Comparison of ENCODE assay signal across 28 cellular contexts in the genomic region with DNA sequence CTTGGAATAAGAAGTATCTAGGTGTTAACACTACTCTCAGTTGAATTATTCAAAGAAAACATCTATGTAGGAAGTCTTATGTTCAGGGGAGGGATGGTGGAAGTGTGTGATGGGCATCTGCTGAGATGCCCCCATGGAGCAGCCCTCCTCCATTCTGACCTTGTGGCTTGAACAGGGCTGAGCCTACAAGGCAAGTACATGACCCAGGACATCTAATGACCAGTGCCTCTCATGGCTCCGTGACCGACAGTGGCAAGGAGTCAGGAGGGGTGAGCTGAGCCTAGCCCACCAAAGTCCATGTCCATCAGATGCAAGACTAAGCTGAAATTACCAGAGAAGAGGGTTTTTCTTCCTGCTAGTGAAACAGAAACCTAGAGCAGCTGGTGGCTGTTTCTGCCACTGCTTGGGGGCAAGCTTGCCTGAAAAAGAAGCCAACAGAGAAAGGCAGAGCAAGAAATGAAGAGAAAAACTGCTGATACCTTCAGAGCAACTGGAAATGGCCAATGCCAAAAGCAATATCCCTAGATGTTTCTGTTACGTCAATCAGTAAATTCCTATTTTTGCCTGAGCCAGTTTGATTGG.
DNase-seq lines count a peak whose midpoint lies in the region; ATAC-seq and TF ChIP-seq lines count a peak whose summit lies in the region.
"Had no signal": no experiment of that assay in that cellular context is flagged by ENCODE, and none has a peak within 500 bp of the region (broad histone marks: within the 10 kb centered on the region; RNA-seq: fewer than 3 reads in every experiment).

No MANE protein-coding gene starts in this region.

- no peak overlapping the region for H2BK5ac ChIP-seq in trophoblast cell (ENCODE audit: low read depth, low read length, poor library complexity)

- POLR2A ChIA-PET in CD4-positive, alpha-beta T cell (lab: Charles Lee) = interaction anchor here (0.8 kb wide), 1 partner anchor 8 kb away, joined by 3 read pairs; no protein-coding TSS in a partner anchor

- no peak overlapping the region for H4K8ac ChIP-seq in trophoblast cell (ENCODE audit: low read depth, low read length)

- no peaks in the 10 kb centered on the region for H3K36me3 ChIP-seq in CD4-positive, CD25-positive, alpha-beta regulatory T cell (ENCODE audit: control insufficient read depth, insufficient read depth, low read length)
- H3K36me3 ChIP-seq in trophoblast cell (ENCODE audit: control insufficient read depth in 1 of 2, insufficient read depth in 2 of 2, low read length in 2 of 2) (no peaks in the 10 kb centered on the region), hepatocyte (replicated peaks; ENCODE audit: insufficient read depth, low read depth) (no peaks in the 10 kb centered on the region)
- H3K36me3 ChIP-seq: right lobe of liver had no signal

- no peak overlapping the region for H4K12ac ChIP-seq in trophoblast cell (ENCODE audit: low read depth, low read length)

- no peak for DNase-seq in CD4-positive, CD25-positive, alpha-beta regulatory T cell
- DNase-seq in CD4-positive, alpha-beta T cell = no peak
- DNase-seq in activated naive CD8-positive, alpha-beta T cell treated with anti-CD3 and anti-CD28 coated beads for 36 hours = no peak
- DNase-seq in trophoblast cell (no peak), hepatocyte (ENCODE audit: low spot score) (no peak), NCI-H2227 treated with DMSO at 0.1 percent for 48 hours (lab: John Stamatoyannopoulos, UW) (no peak)
- DNase-seq: activated CD4-positive, CD25-positive, alpha-beta regulatory T cell treated with anti-CD3 and anti-CD28 coated beads, Interleukin-2, amount 50 U/mL, for 72 hours; activated naive CD4-positive, alpha-beta T cell; CD4-positive, alpha-beta memory T cell; DMS53; effector CD4-positive, alpha-beta T cell; erythroblast; foreskin keratinocyte; GM23248; hypothalamus; islet precursor cell; midbrain; NCI-H1417; NCI-H2107; NCI-H748 treated with DMSO at 0.1 percent for 48 hours; OCI-M1; posterior cingulate gyrus; right lobe of liver; Right ventricle myocardium superior had no signal

- TF ChIP-seq CTCF in CD4-positive, alpha-beta T cell (IDR thresholded peaks at IDR 0.05) = no peak
- TF ChIP-seq CTCF in hepatocyte (IDR thresholded peaks at IDR 0.05; ENCODE audit: poor library complexity) = no peak

- H3K4me2 ChIP-seq in trophoblast cell (ENCODE audit: low read length) (no peak overlapping the region), hepatocyte (no peak overlapping the region)

- H3K36me3 Mint-ChIP-seq in CD4-positive, CD25-positive, alpha-beta regulatory T cell = peaks cover 4% of the 10 kb centered on the region
- no peaks in the 10 kb centered on the region for H3K36me3 Mint-ChIP-seq in CD4-positive, alpha-beta T cell (ENCODE audit: low read depth)
- peaks cover 3% of the 10 kb centered on the region for H3K36me3 Mint-ChIP-seq in activated naive CD8-positive, alpha-beta T cell treated with anti-CD3 and anti-CD28 coated beads for 36 hours
- H3K36me3 Mint-ChIP-seq: CD4-positive, alpha-beta memory T cell; IgD-negative memory B cell; type B pancreatic cell had no signal

- CTCF ChIA-PET in CD4-positive, alpha-beta T cell (lab: Charles Lee) = no interaction called here

- no CpG with 5 or more reads among the region's 3 CpGs for WGBS in trophoblast cell (ENCODE audit: extremely low coverage, insufficient coverage, insufficient read length)
- WGBS in hepatocyte (ENCODE audit: low lambda C conversion rate, missing lambda C conversion rate) = 74% methylated on average over 3 of the region's 3 CpGs

- H3K27ac Mint-ChIP-seq in CD4-positive, CD25-positive, alpha-beta regulatory T cell = peak overlapping the region; percentile 16 to 95 (median 77)
- peak overlapping the region; percentile 2 for H3K27ac Mint-ChIP-seq in CD4-positive, alpha-beta T cell
- peak overlapping the region; percentile 16 for H3K27ac Mint-ChIP-seq in activated naive CD8-positive, alpha-beta T cell treated with anti-CD3 and anti-CD28 coated beads for 36 hours
- H3K27ac Mint-ChIP-seq: IgD-negative memory B cell, type B pancreatic cell had no signal

- ATAC-seq in CD4-positive, CD25-positive, alpha-beta regulatory T cell (ENCODE audit: low read depth in 2 of 2) = no peak
- ATAC-seq in CD4-positive, alpha-beta T cell (ENCODE audit: poor library complexity) = no peak
- ATAC-seq in HG02798 (IDR thresholded peaks at IDR 0.05; ENCODE audit: poor library complexity, unreplicated experiment) = peak; percentile 70
- no peak for ATAC-seq in GM21529 (IDR thresholded peaks at IDR 0.05; ENCODE audit: unreplicated experiment)
- ATAC-seq: foreskin keratinocyte, right lobe of liver had no signal

- H3K9me3 Mint-ChIP-seq in CD4-positive, CD25-positive, alpha-beta regulatory T cell = no peaks in the 10 kb centered on the region
- no peaks in the 10 kb centered on the region for H3K9me3 Mint-ChIP-seq in CD4-positive, alpha-beta T cell
- H3K9me3 Mint-ChIP-seq in activated naive CD8-positive, alpha-beta T cell treated with anti-CD3 and anti-CD28 coated beads for 36 hours = no peaks in the 10 kb centered on the region
- H3K9me3 Mint-ChIP-seq: type B pancreatic cell had no signal

- H3K9me2 ChIP-seq in hepatocyte (replicated peaks; ENCODE audit: insufficient read depth) = no peaks in the 10 kb centered on the region

- H3K9me3 ChIP-seq in CD4-positive, CD25-positive, alpha-beta regulatory T cell (ENCODE audit: control insufficient read depth in 2 of 2, low read length in 2 of 2) = no peaks in the 10 kb centered on the region
- no peaks in the 10 kb centered on the region for H3K9me3 ChIP-seq in CD4-positive, alpha-beta T cell (ENCODE audit: control insufficient read depth, low read length)
- H3K9me3 ChIP-seq in trophoblast cell (ENCODE audit: insufficient read depth, low read depth, low read length) (no peaks in the 10 kb centered on the region), hepatocyte (ENCODE audit: low read depth) (no peaks in the 10 kb centered on the region)
- H3K9me3 ChIP-seq: right lobe of liver had no signal

- intact Hi-C loops in CD4-positive, alpha-beta T cell (cut with DNase I, micrococcal nuclease) = no loop called here

- H3K23ac ChIP-seq in trophoblast cell (ENCODE audit: low read length) = no peak overlapping the region

- no peak overlapping the region for H3K9ac ChIP-seq in trophoblast cell (ENCODE audit: low read length)
- H3K9ac ChIP-seq: GM23248 had no signal

- peaks cover 9 to 42% (median 25%) of the 10 kb centered on the region in 4 donors for H3K4me1 Mint-ChIP-seq in CD4-positive, CD25-positive, alpha-beta regulatory T cell
- peaks cover 18% of the 10 kb centered on the region for H3K4me1 Mint-ChIP-seq in CD4-positive, alpha-beta T cell (ENCODE audit: low read depth)
- peaks cover 14% of the 10 kb centered on the region for H3K4me1 Mint-ChIP-seq in activated naive CD8-positive, alpha-beta T cell treated with anti-CD3 and anti-CD28 coated beads for 36 hours

- H2AFZ ChIP-seq in trophoblast cell (ENCODE audit: insufficient read depth, low read length, poor library complexity) (no peak overlapping the region), hepatocyte (no peak overlapping the region)
- H2AFZ ChIP-seq: GM23248 had no signal

- H3K79me1 ChIP-seq in trophoblast cell (ENCODE audit: low read length) = no peaks in the 10 kb centered on the region

- no peak overlapping the region for H3K4ac ChIP-seq in trophoblast cell (ENCODE audit: low read depth, low read length)

- H3K4me3 ChIP-seq in CD4-positive, CD25-positive, alpha-beta regulatory T cell (ENCODE audit: low read depth, low read length) = no peak overlapping the region
- H3K4me3 ChIP-seq in trophoblast cell (ENCODE audit: low read depth, low read length) (no peak overlapping the region), hepatocyte (no peak overlapping the region)
- H3K4me3 ChIP-seq: GM23248, right lobe of liver had no signal

- no peaks in the 10 kb centered on the region for H4K20me1 ChIP-seq in hepatocyte (ENCODE audit: insufficient read depth, poor library complexity, severe bottlenecking)

- no peak overlapping the region for H4K91ac ChIP-seq in trophoblast cell (ENCODE audit: low read depth, low read length)

- no peak overlapping the region for H2BK12ac ChIP-seq in trophoblast cell (ENCODE audit: low read length)

- no peak overlapping the region for H3K18ac ChIP-seq in trophoblast cell (ENCODE audit: low read length)

- no peak overlapping the region for H2BK120ac ChIP-seq in trophoblast cell (ENCODE audit: insufficient read depth, low read length, poor library complexity)

- H3K79me2 ChIP-seq in trophoblast cell (ENCODE audit: control insufficient read depth, insufficient read depth, low read length, poor library complexity) (peaks cover 2% of the 10 kb centered on the region), hepatocyte (peaks cover 4% of the 10 kb centered on the region)

- no peak overlapping the region for H3K14ac ChIP-seq in trophoblast cell (ENCODE audit: low read length)

- H3K27ac ChIP-seq in CD4-positive, CD25-positive, alpha-beta regulatory T cell (ENCODE audit: insufficient read depth, low read length, poor library complexity, severe bottlenecking) = no peak overlapping the region
- H3K27ac ChIP-seq in CD4-positive, alpha-beta T cell (ENCODE audit: low read depth, low read length) = no peak overlapping the region
- H3K27ac ChIP-seq in trophoblast cell (ENCODE audit: low read depth, low read length) (no peak overlapping the region), hepatocyte (no peak overlapping the region)
- H3K27ac ChIP-seq: foreskin keratinocyte, GM23248, right lobe of liver had no signal

- no peaks in the 10 kb centered on the region for H3K27me3 ChIP-seq in CD4-positive, CD25-positive, alpha-beta regulatory T cell (ENCODE audit: control insufficient read depth, insufficient read depth, low read length)
- H3K27me3 ChIP-seq in CD4-positive, alpha-beta T cell (ENCODE audit: control insufficient read depth, insufficient read depth, low read length) = no peaks in the 10 kb centered on the region
- H3K27me3 ChIP-seq in trophoblast cell (ENCODE audit: insufficient read depth, low read length) (no peaks in the 10 kb centered on the region), hepatocyte (no peaks in the 10 kb centered on the region)
- H3K27me3 ChIP-seq: foreskin keratinocyte, right lobe of liver had no signal

- H2AK5ac ChIP-seq in trophoblast cell (ENCODE audit: low read length) = no peak overlapping the region

- H3K27me3 Mint-ChIP-seq in CD4-positive, CD25-positive, alpha-beta regulatory T cell = no peaks in the 10 kb centered on the region
- no peaks in the 10 kb centered on the region for H3K27me3 Mint-ChIP-seq in CD4-positive, alpha-beta T cell
- no peaks in the 10 kb centered on the region for H3K27me3 Mint-ChIP-seq in activated naive CD8-positive, alpha-beta T cell treated with anti-CD3 and anti-CD28 coated beads for 36 hours
- H3K27me3 Mint-ChIP-seq: CD4-positive, alpha-beta memory T cell; IgD-negative memory B cell; type B pancreatic cell had no signal

- H3K4me1 ChIP-seq in CD4-positive, CD25-positive, alpha-beta regulatory T cell (ENCODE audit: control insufficient read depth, insufficient read depth, low read length, poor library complexity, severe bottlenecking) = peaks cover 3% of the 10 kb centered on the region
- H3K4me1 ChIP-seq in trophoblast cell (ENCODE audit: control insufficient read depth in 1 of 2, insufficient read depth in 2 of 2, low read length in 2 of 2) (no peaks in the 10 kb centered on the region), hepatocyte (ENCODE audit: insufficient read depth) (no peaks in the 10 kb centered on the region)
- H3K4me1 ChIP-seq: right lobe of liver had no signal

- H3K4me3 Mint-ChIP-seq in CD4-positive, CD25-positive, alpha-beta regulatory T cell = peak overlapping the region in 1 of 4 donors; percentile 15
- H3K4me3 Mint-ChIP-seq in CD4-positive, alpha-beta T cell = no peak overlapping the region
- H3K4me3 Mint-ChIP-seq in activated naive CD8-positive, alpha-beta T cell treated with anti-CD3 and anti-CD28 coated beads for 36 hours = no peak overlapping the region
- H3K4me3 Mint-ChIP-seq: IgD-negative memory B cell, type B pancreatic cell had no signal

Comparison
In these comparisons a context has a peak if more than half of its experiments do, and no peak if none do; other contexts are left out.
1. H3K27ac Mint-ChIP-seq: peak in every context shown above with its lines; median percentile 77 in CD4-positive, CD25-positive, alpha-beta regulatory T cell; 16 in activated naive CD8-positive, alpha-beta T cell treated with anti-CD3 and anti-CD28 coated beads for 36 hours; 2 in CD4-positive, alpha-beta T cell.